Comparison of ENCODE assay signal across 1 cellular context in the genomic region with DNA sequence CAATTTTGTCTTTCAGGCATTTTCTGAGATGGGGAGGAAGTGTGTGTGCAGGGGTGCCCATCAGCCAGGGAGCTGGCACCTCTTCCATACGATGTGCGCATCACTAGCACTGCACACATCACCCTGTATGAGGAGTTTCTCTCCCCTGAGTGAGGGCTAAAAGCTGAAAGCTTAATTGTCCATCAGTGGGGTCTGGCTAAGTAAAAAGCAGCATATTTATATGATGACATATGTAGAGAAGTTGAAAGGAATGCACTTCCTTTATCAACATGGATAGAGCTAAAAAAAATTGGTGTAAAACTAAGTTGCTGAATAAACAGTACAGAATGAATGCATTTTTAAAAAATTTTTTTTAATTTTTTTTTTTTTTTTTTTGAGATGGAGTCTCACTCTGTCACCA.
TF ChIP-seq lines count a peak whose summit lies in the region.

No MANE protein-coding gene starts in this region.

TF ChIP-seq in SK-N-SH treated with all-trans-retinoic acid at 6 μM for 48 hours, 23 proteins besides CTCF, POLR2A, EP300 and RAD21 (continued from another document):
- TF ChIP-seq, protein P1, sequence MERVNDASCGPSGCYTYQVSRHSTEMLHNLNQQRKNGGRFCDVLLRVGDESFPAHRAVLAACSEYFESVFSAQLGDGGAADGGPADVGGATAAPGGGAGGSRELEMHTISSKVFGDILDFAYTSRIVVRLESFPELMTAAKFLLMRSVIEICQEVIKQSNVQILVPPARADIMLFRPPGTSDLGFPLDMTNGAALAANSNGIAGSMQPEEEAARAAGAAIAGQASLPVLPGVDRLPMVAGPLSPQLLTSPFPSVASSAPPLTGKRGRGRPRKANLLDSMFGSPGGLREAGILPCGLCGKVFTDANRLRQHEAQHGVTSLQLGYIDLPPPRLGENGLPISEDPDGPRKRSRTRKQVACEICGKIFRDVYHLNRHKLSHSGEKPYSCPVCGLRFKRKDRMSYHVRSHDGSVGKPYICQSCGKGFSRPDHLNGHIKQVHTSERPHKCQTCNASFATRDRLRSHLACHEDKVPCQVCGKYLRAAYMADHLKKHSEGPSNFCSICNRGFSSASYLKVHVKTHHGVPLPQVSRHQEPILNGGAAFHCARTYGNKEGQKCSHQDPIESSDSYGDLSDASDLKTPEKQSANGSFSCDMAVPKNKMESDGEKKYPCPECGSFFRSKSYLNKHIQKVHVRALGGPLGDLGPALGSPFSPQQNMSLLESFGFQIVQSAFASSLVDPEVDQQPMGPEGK (CRISPR knock-in tag; IDR thresholded peaks at IDR 0.05; ENCODE audit: borderline replicate concordance), result no peak
- TF ChIP-seq, protein P2, sequence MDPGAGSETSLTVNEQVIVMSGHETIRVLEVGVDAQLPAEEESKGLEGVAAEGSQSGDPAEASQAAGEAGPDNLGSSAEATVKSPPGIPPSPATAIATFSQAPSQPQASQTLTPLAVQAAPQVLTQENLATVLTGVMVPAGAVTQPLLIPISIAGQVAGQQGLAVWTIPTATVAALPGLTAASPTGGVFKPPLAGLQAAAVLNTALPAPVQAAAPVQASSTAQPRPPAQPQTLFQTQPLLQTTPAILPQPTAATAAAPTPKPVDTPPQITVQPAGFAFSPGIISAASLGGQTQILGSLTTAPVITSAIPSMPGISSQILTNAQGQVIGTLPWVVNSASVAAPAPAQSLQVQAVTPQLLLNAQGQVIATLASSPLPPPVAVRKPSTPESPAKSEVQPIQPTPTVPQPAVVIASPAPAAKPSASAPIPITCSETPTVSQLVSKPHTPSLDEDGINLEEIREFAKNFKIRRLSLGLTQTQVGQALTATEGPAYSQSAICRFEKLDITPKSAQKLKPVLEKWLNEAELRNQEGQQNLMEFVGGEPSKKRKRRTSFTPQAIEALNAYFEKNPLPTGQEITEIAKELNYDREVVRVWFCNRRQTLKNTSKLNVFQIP (CRISPR knock-in tag; IDR thresholded peaks at IDR 0.05; ENCODE audit: borderline replicate concordance, low read depth), result no peak
